In the genomic region with DNA sequence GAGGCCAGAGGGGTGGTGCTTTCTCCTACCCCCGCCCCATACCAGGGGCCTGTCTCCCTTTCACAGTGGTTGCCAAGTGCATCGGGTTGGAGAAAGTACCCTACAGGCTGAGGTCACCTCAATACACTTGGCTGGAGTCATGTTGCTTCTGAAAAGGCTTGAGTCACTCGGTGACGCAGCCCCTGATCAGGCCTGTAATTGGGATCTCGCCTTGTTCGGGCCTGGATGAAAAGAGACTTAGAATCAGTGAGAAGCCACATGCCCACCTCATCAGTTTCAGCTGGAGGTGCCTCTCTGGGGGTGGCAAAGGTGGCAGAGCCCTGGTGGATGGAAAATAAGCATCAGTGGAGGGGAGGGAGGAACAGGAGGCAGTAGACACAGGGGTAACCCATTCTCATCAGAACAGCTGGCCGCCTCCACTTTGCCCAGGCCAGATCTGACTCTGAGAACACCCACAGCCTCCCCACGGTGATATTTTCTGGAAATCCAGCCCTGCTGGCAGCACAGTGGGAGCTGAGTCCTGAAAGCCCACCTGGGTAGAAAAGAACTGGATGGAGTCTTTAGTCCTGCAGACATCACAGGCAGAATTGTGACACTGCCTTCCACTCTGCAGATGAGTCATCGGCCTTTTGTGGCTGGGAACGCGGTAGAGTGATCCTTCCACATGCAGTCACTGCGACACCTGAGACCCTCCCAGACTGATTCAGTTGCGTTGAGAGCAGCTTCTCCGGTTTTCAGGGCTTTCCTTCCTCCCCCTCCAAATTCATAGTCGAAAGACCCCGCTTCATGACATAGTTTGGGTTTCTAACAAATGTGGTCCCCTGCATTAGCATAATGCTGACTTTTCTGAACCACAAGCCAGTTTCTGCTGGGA, we compare ENCODE assay signal across 8 cellular contexts.
DNase-seq lines count a peak whose midpoint lies in the region; ATAC-seq and TF ChIP-seq lines count a peak whose summit lies in the region.

No MANE protein-coding gene starts in this region.

- no peak overlapping the region for H3K9ac ChIP-seq in liver (ENCODE audit: low read depth in 1 of 2, low read length in 2 of 2)

- peaks cover 35% of the 10 kb centered on the region for H3K4me1 Mint-ChIP-seq in CD14-positive monocyte
- H3K4me1 Mint-ChIP-seq in T-helper 2 cell treated with Interferon-gamma antibody and Interleukin-4, amounts not matched to agents 5 μg/mL and 100 μg/mL, for 36 hours (ENCODE audit: low read depth) = peaks cover 42% of the 10 kb centered on the region

- WGBS in liver = 87% methylated on average over 16 of the region's 16 CpGs

- intact Hi-C loops in CD14-positive monocyte (cut with micrococcal nuclease) = no loop called here

- no peak overlapping the region for H3K4me3 ChIP-seq in liver (ENCODE audit: low read depth in 1 of 3, low read length in 3 of 3)

- ATAC-seq in GM19452 (IDR thresholded peaks at IDR 0.05; ENCODE audit: unreplicated experiment) = peak; percentile 52
- peak; percentile 39 for ATAC-seq in HG03571 (IDR thresholded peaks at IDR 0.05; ENCODE audit: unreplicated experiment)

- no peaks in the 10 kb centered on the region for H3K9me3 ChIP-seq in liver (ENCODE audit: control insufficient read depth in 4 of 4, low read length in 3 of 4)

- H3K9me3 Mint-ChIP-seq in CD14-positive monocyte = peaks cover 0 to 6% (median 2%) of the 10 kb centered on the region in 7 donors
- no peaks in the 10 kb centered on the region for H3K9me3 Mint-ChIP-seq in T-helper 2 cell treated with Interferon-gamma antibody and Interleukin-4, amounts not matched to agents 5 μg/mL and 100 μg/mL, for 36 hours

- H3K4me1 ChIP-seq in liver (ENCODE audit: control insufficient read depth in 4 of 4, insufficient read depth in 4 of 4, low read length in 3 of 4) = peaks cover 8 to 14% (median 11%) of the 10 kb centered on the region in 4 donors

- peak overlapping the region; percentile 37 to 42 for H3K27ac ChIP-seq in liver (ENCODE audit: low read depth in 1 of 2, low read length in 2 of 2)

- H3K27ac Mint-ChIP-seq in CD14-positive monocyte = peak overlapping the region in 3 of 7 donors; percentile 12 to 77 (median 64)
- H3K27ac Mint-ChIP-seq in T-helper 2 cell treated with Interferon-gamma antibody and Interleukin-4, amounts not matched to agents 5 μg/mL and 100 μg/mL, for 36 hours = peak overlapping the region; percentile 78

- DNase-seq in CD14-positive monocyte (ENCODE audit: low spot score) (peak; percentile 74), astrocyte of the hippocampus (ENCODE audit: low read depth, low spot score) (peak; percentile 96), NCI-H2029 (lab: John Stamatoyannopoulos, UW) (no peak)
- peak; percentile 82 for DNase-seq in T-helper 2 cell treated with Interferon-gamma antibody and Interleukin-4, amounts not matched to agents 5 μg/mL and 100 μg/mL, for 36 hours (ENCODE audit: low spot score)
- DNase-seq in stimulated activated CD8-positive, alpha-beta memory T cell treated with anti-CD3 and anti-CD28 coated beads, Interleukin-4, amount 100 ng/mL, for 48 hours = peak; percentile 84

- no peaks in the 10 kb centered on the region for H3K36me3 ChIP-seq in liver (ENCODE audit: control insufficient read depth in 4 of 4, insufficient read depth in 3 of 4, low read depth in 1 of 4, low read length in 3 of 4)

- no peaks in the 10 kb centered on the region for H3K27me3 ChIP-seq in liver (ENCODE audit: control insufficient read depth in 4 of 4, insufficient read depth in 4 of 4, low read length in 3 of 4)

- H3K4me3 Mint-ChIP-seq in CD14-positive monocyte = peak overlapping the region in 1 of 2 donors; percentile 26
- H3K4me3 Mint-ChIP-seq in T-helper 2 cell treated with Interferon-gamma antibody and Interleukin-4, amounts not matched to agents 5 μg/mL and 100 μg/mL, for 36 hours = peak overlapping the region; percentile 52

- H3K27me3 Mint-ChIP-seq in CD14-positive monocyte (ENCODE audit: low read depth in 3 of 3) = peaks cover 10 to 41% (median 31%) of the 10 kb centered on the region in 3 donors
- H3K27me3 Mint-ChIP-seq in T-helper 2 cell treated with Interferon-gamma antibody and Interleukin-4, amounts not matched to agents 5 μg/mL and 100 μg/mL, for 36 hours (ENCODE audit: low read depth) = peaks cover 3% of the 10 kb centered on the region

- TF ChIP-seq CTCF in CD14-positive monocyte (IDR thresholded peaks at IDR 0.05) = no peak
- no peak for TF ChIP-seq CTCF in liver (IDR thresholded peaks at IDR 0.05; ENCODE audit: low read depth, low read length, missing input control)

- TF ChIP-seq RAD21 in liver (IDR thresholded peaks at IDR 0.05) = no peak

- peaks cover 0 to 3% of the 10 kb centered on the region in 2 donors for H3K36me3 Mint-ChIP-seq in CD14-positive monocyte
- peaks cover 14% of the 10 kb centered on the region for H3K36me3 Mint-ChIP-seq in T-helper 2 cell treated with Interferon-gamma antibody and Interleukin-4, amounts not matched to agents 5 μg/mL and 100 μg/mL, for 36 hours (ENCODE audit: low read depth)

TF ChIP-seq in liver, 16 proteins besides CTCF, POLR2A, EP300 and RAD21:
- TF ChIP-seq FOXA2 (IDR thresholded peaks at IDR 0.05) (no peak), NR2F2 (IDR thresholded peaks at IDR 0.05) (no peak), JUND (IDR thresholded peaks at IDR 0.05) (no peak), HNF4A (conservative IDR thresholded peaks at IDR 0.05) (no peak), YY1 (IDR thresholded peaks at IDR 0.05) (no peak), MAX (IDR thresholded peaks at IDR 0.05) (no peak), SP1 (IDR thresholded peaks at IDR 0.05) (no peak), RXRA (IDR thresholded peaks at IDR 0.05) (no peak), TAF1 (conservative IDR thresholded peaks at IDR 0.05) (no peak), HNF4G (IDR thresholded peaks at IDR 0.05) (no peak), EGR1 (IDR thresholded peaks at IDR 0.05; ENCODE audit: low read depth in 2 of 2) (no peak), FOXA1 (IDR thresholded peaks at IDR 0.05) (no peak), GABPA (IDR thresholded peaks at IDR 0.05 in 1 of 2, conservative IDR thresholded peaks at IDR 0.05 in 1 of 2) (no peak)
- TF ChIP-seq, protein P1, sequence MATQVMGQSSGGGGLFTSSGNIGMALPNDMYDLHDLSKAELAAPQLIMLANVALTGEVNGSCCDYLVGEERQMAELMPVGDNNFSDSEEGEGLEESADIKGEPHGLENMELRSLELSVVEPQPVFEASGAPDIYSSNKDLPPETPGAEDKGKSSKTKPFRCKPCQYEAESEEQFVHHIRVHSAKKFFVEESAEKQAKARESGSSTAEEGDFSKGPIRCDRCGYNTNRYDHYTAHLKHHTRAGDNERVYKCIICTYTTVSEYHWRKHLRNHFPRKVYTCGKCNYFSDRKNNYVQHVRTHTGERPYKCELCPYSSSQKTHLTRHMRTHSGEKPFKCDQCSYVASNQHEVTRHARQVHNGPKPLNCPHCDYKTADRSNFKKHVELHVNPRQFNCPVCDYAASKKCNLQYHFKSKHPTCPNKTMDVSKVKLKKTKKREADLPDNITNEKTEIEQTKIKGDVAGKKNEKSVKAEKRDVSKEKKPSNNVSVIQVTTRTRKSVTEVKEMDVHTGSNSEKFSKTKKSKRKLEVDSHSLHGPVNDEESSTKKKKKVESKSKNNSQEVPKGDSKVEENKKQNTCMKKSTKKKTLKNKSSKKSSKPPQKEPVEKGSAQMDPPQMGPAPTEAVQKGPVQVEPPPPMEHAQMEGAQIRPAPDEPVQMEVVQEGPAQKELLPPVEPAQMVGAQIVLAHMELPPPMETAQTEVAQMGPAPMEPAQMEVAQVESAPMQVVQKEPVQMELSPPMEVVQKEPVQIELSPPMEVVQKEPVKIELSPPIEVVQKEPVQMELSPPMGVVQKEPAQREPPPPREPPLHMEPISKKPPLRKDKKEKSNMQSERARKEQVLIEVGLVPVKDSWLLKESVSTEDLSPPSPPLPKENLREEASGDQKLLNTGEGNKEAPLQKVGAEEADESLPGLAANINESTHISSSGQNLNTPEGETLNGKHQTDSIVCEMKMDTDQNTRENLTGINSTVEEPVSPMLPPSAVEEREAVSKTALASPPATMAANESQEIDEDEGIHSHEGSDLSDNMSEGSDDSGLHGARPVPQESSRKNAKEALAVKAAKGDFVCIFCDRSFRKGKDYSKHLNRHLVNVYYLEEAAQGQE (IDR thresholded peaks at IDR 0.05) = no peak
- TF ChIP-seq, protein P2, sequence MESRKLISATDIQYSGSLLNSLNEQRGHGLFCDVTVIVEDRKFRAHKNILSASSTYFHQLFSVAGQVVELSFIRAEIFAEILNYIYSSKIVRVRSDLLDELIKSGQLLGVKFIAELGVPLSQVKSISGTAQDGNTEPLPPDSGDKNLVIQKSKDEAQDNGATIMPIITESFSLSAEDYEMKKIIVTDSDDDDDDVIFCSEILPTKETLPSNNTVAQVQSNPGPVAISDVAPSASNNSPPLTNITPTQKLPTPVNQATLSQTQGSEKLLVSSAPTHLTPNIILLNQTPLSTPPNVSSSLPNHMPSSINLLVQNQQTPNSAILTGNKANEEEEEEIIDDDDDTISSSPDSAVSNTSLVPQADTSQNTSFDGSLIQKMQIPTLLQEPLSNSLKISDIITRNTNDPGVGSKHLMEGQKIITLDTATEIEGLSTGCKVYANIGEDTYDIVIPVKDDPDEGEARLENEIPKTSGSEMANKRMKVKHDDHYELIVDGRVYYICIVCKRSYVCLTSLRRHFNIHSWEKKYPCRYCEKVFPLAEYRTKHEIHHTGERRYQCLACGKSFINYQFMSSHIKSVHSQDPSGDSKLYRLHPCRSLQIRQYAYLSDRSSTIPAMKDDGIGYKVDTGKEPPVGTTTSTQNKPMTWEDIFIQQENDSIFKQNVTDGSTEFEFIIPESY (IDR thresholded peaks at IDR 0.05) = no peak
- TF ChIP-seq, protein P3, sequence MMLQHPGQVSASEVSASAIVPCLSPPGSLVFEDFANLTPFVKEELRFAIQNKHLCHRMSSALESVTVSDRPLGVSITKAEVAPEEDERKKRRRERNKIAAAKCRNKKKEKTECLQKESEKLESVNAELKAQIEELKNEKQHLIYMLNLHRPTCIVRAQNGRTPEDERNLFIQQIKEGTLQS (IDR thresholded peaks at IDR 0.05) = no peak
TF ChIP-seq in liver: peak in this region for 0.
